Comparison of ENCODE assay signal across 20 cellular contexts in genomic region chr17:47806913-47807255, GRCh38. TPM values are rescaled to one million over a fixed set of nuclear protein-coding genes. Genes with fewer than 3 reads are reported as not detected.
"Had no signal": no experiment of that assay in that cellular context is flagged by ENCODE, and none has a peak within 500 bp of the region (broad histone marks: within the 10 kb centered on the region; RNA-seq: fewer than 3 reads in every experiment).

No MANE protein-coding gene starts in this region.

- H3K4me3 Mint-ChIP-seq: activated naive CD8-positive, alpha-beta T cell; activated T-helper 1 cell treated with anti-CD3 and anti-CD28 coated beads, Interleukin-12 subunit alpha, Interleukin-12 subunit beta, Interleukin-2, Interleukin-4 antibody, amounts not matched to agents 30 ng/mL and 10 ng/mL and 1 ng/mL, durations not matched to agents 14 hours and 24 hours and 36 hours; nephron had no signal

- H3K36me3 Mint-ChIP-seq: activated naive CD8-positive, alpha-beta T cell had no signal

- H3K27ac Mint-ChIP-seq: activated naive CD8-positive, alpha-beta T cell; activated T-helper 1 cell treated with anti-CD3 and anti-CD28 coated beads, Interleukin-12 subunit alpha, Interleukin-12 subunit beta, Interleukin-2, Interleukin-4 antibody, amounts not matched to agents 30 ng/mL and 10 ng/mL and 1 ng/mL, durations not matched to agents 14 hours and 24 hours and 36 hours; nephron had no signal

- H3K9me3 ChIP-seq: body of pancreas, heart right ventricle, transverse colon, uterus had no signal

- DNase-seq: activated CD4-positive, alpha-beta T cell treated with anti-CD3 and anti-CD28 coated beads, Interleukin-2, amount 50 U/mL, for 4 hours; activated gamma-delta T cell treated with Interleukin-2 at 50 U/mL for 16 hours; activated T-cell treated with anti-CD3 and anti-CD28 coated beads for 4 hours; amygdala; body of pancreas; caudate nucleus; heart right ventricle; mesenchymal stem cell; stimulated activated CD4-positive, alpha-beta T cell treated with anti-CD3 and anti-CD28 coated beads, Interleukin-2, amount 100 ng/mL, for 24 hours; stimulated activated naive CD4-positive, alpha-beta T cell treated with Interleukin-2 at 50 U/mL for 16 hours; substantia nigra; T-helper 2 cell; transverse colon; uterus had no signal

- H3K27ac ChIP-seq: body of pancreas, transverse colon, uterus, WERI-Rb-1 had no signal

- H3K36me3 ChIP-seq: uterus had no signal

- H3K27me3 ChIP-seq: body of pancreas, heart right ventricle, transverse colon, uterus had no signal

- ATAC-seq: body of pancreas had no signal

- H3K9me3 Mint-ChIP-seq: activated T-helper 1 cell treated with anti-CD3 and anti-CD28 coated beads, Interleukin-12 subunit alpha, Interleukin-12 subunit beta, Interleukin-2, Interleukin-4 antibody, amounts not matched to agents 30 ng/mL and 10 ng/mL and 1 ng/mL, durations not matched to agents 14 hours and 24 hours and 36 hours; nephron had no signal

- H3K4me3 ChIP-seq: body of pancreas, heart right ventricle, transverse colon, uterus had no signal

- H3K4me1 ChIP-seq: uterus had no signal

RNA-seq across cellular contexts. Expression of gene LRRC46, which starts 24.6 kb away (rescaled TPM):
- total RNA-seq: body of pancreas, frontal cortex, lower leg skin had no signal

RNA-seq across cellular contexts. Expression of gene SP6, which starts 44.1 kb away (rescaled TPM):
- total RNA-seq: frontal cortex had no signal
